Comparison of ENCODE assay signal across 13 cellular contexts in genomic region chr16:49700222-49700927, GRCh38.
DNase-seq lines count a peak whose midpoint lies in the region; ATAC-seq, FAIRE-seq and TF ChIP-seq lines count a peak whose summit lies in the region.
"Had no signal": no experiment of that assay in that cellular context is flagged by ENCODE, and none has a peak within 500 bp of the region (broad histone marks: within the 10 kb centered on the region; RNA-seq: fewer than 3 reads in every experiment).

No MANE protein-coding gene starts in this region.

- TF ChIP-seq CTCF in HEK293 (tag by site-specific recombination; IDR thresholded peaks at IDR 0.05) (no peak), K562 (IDR thresholded peaks at IDR 0.05 in 2 of 3, conservative IDR thresholded peaks at IDR 0.05 in 1 of 3; ENCODE audit: insufficient read depth in 2 of 3, low read depth in 1 of 3, low read length in 3 of 3) (no peak), smooth muscle cell (IDR thresholded peaks at IDR 0.05; ENCODE audit: borderline replicate concordance, insufficient read depth, poor library complexity, severe bottlenecking) (no peak), GM13976 (IDR thresholded peaks at IDR 0.05; ENCODE audit: borderline replicate concordance, control extremely low read depth, extremely low read depth, insufficient read depth, missing control alignments) (no peak)

- H3K4me1 ChIP-seq in HEK293 (ENCODE audit: control insufficient read depth, insufficient read depth, low read length) (peaks cover 28% of the 10 kb centered on the region), K562 (replicated peaks in 1 of 2; ENCODE audit: control insufficient read depth in 2 of 2, insufficient read depth in 2 of 2, low read length in 2 of 2) (peaks cover 0 to 6% of the 10 kb centered on the region in 2 experiments; a peak in 2 of 5 replicates), iPS DF 6.9 (ENCODE audit: control insufficient read depth, insufficient read depth, low read length) (peaks cover 28% of the 10 kb centered on the region), smooth muscle cell (ENCODE audit: low read depth) (peaks cover 76% of the 10 kb centered on the region)

- no peak for TF ChIP-seq EP300 in K562 (IDR thresholded peaks at IDR 0.05; ENCODE audit: low read length)

- H3K36me3 ChIP-seq in HEK293 (ENCODE audit: control insufficient read depth in 2 of 2, insufficient read depth in 1 of 2, low read length in 2 of 2): no peaks in the 10 kb centered on the region
- H3K36me3 ChIP-seq in K562 (ENCODE audit: control insufficient read depth, insufficient read depth, low read length): no peaks in the 10 kb centered on the region
- no peaks in the 10 kb centered on the region for H3K36me3 ChIP-seq in iPS DF 6.9 (ENCODE audit: control insufficient read depth, insufficient read depth, low read length)
- no peaks in the 10 kb centered on the region for H3K36me3 ChIP-seq in smooth muscle cell (ENCODE audit: low read depth)
- H3K36me3 ChIP-seq: neutrophil had no signal

- ATAC-seq in K562: no peak

- CTCF ChIA-PET in HEK293 (lab: Yijun Ruan, JAX): interaction anchor here (0.6 to 0.8 kb wide), 3 partner anchors 11 to 185 kb away, joined by 3 to 4 read pairs (median 3); no protein-coding TSS in a partner anchor
- CTCF ChIA-PET in K562 (lab: Yijun Ruan, JAX; ENCODE audit: low intra/inter-chr PET ratio): no interaction called here

- intact Hi-C loops in K562 (cut with micrococcal nuclease): no loop called here

- peaks cover 17% of the 10 kb centered on the region for H3F3A ChIP-seq in smooth muscle cell (ENCODE audit: low read depth)

- H3K27ac ChIP-seq in HEK293 (ENCODE audit: extremely low read depth, low read depth, low read length) (peak overlapping the region; percentile 42; the same call in 1 of the 2 replicates), K562 (ENCODE audit: extremely low read depth, low read depth, low read length) (no peak overlapping the region), iPS DF 6.9 (ENCODE audit: low read length) (peak overlapping the region; percentile 13), smooth muscle cell (ENCODE audit: low read depth) (no peak overlapping the region)
- H3K27ac ChIP-seq: neutrophil had no signal

- no peak for TF ChIP-seq POLR2A in K562 (conservative IDR thresholded peaks at IDR 0.05)

- H4K20me1 ChIP-seq in K562 (replicated peaks; ENCODE audit: control insufficient read depth, insufficient read depth, low read length): peaks cover 4% of the 10 kb centered on the region; the same call in 1 of the 2 replicates
- no peaks in the 10 kb centered on the region for H4K20me1 ChIP-seq in smooth muscle cell (ENCODE audit: low read depth)

- H3K79me2 ChIP-seq in K562 (ENCODE audit: control insufficient read depth, insufficient read depth, low read length): no peaks in the 10 kb centered on the region
- H3K79me2 ChIP-seq in smooth muscle cell (ENCODE audit: low read depth): no peaks in the 10 kb centered on the region

- no TSS peak for BruUV-seq in K562 (replicated peaks; lab: Mats Ljungman, UMichigan)

- H3K27me3 ChIP-seq in K562 (ENCODE audit: control insufficient read depth in 2 of 2, insufficient read depth in 2 of 2, low read length in 2 of 2): peaks cover 29 to 44% of the 10 kb centered on the region in 2 experiments; a peak in 3 of 5 replicates
- no peaks in the 10 kb centered on the region for H3K27me3 ChIP-seq in iPS DF 6.9 (ENCODE audit: control insufficient read depth, insufficient read depth, low read length)
- H3K27me3 ChIP-seq in smooth muscle cell (ENCODE audit: low read depth): no peaks in the 10 kb centered on the region

- no peak overlapping the region for H3K4me2 ChIP-seq in K562 (ENCODE audit: insufficient read depth, low read length)
- peak overlapping the region; percentile 83 for H3K4me2 ChIP-seq in smooth muscle cell

- in situ Hi-C loops in K562 (cut with MboI) (no loop called here), GM13976 (cut with MboI; ENCODE audit: low sequenced_read_pairs, unreplicated experiment) (no loop called here)

- POLR2A ChIA-PET in HEK293 (lab: Yijun Ruan, JAX): no interaction called here
- POLR2A ChIA-PET in K562 (lab: Yijun Ruan, JAX): no interaction called here

- 2% methylated on average over 8 of the region's 10 CpGs for WGBS in K562 (ENCODE audit: insufficient coverage, low coverage, missing lambda C conversion rate)
- WGBS in iPS DF 6.9 (ENCODE audit: insufficient coverage, insufficient read length): no CpG with 5 or more reads among the region's 10 CpGs
- 52% methylated on average over 10 of the region's 10 CpGs for WGBS in smooth muscle cell (ENCODE audit: low lambda C conversion rate)

- H2AFZ ChIP-seq in K562 (ENCODE audit: low read depth, low read length) (no peak overlapping the region), smooth muscle cell (ENCODE audit: low read depth) (no peak overlapping the region)

- H3K4me3 ChIP-seq in HEK293 (ENCODE audit: low read depth, low read length): no peak overlapping the region
- H3K4me3 ChIP-seq in K562: no peak overlapping the region
- no peak overlapping the region for H3K4me3 ChIP-seq in iPS DF 6.9 (ENCODE audit: low read length)
- no peak overlapping the region for H3K4me3 ChIP-seq in smooth muscle cell

- H3K9me3 ChIP-seq in HEK293 (ENCODE audit: control insufficient read depth, insufficient read depth, low read depth, low read length): no peaks in the 10 kb centered on the region
- H3K9me3 ChIP-seq in K562 (replicated peaks; ENCODE audit: control insufficient read depth, insufficient read depth, low read depth, low read length): no peaks in the 10 kb centered on the region
- no peaks in the 10 kb centered on the region for H3K9me3 ChIP-seq in iPS DF 6.9 (ENCODE audit: control insufficient read depth, insufficient read depth, low read length)
- no peaks in the 10 kb centered on the region for H3K9me3 ChIP-seq in smooth muscle cell (replicated peaks; ENCODE audit: low read depth)
- H3K9me3 ChIP-seq: neutrophil had no signal

- no peak for TF ChIP-seq RAD21 in K562 (CRISPR knock-in tag; conservative IDR thresholded peaks at IDR 0.05 in 1 of 2, IDR thresholded peaks at IDR 0.05 in 1 of 2)

- DNase-seq in K562 (ENCODE audit: extremely low read depth in 1 of 4, low spot score in 3 of 4) (no peak), iPS DF 6.9 (ENCODE audit: low read depth, low spot score) (no peak), smooth muscle cell (lab: John Stamatoyannopoulos, UW; ENCODE audit: unreplicated experiment) (no peak), NCI-H510A treated with DMSO at 0.1 percent for 48 hours (lab: John Stamatoyannopoulos, UW) (no peak), GF-D8 (lab: John Stamatoyannopoulos, UW) (no peak), GM13976 (ENCODE audit: low spot score) (no peak), T-helper 9 cell (no peak)
- DNase-seq: activated naive CD8-positive, alpha-beta T cell treated with anti-CD3 and anti-CD28 coated beads, Interleukin-2, amount 10 ng/mL, durations not matched to agents 7 days and 5 days; CD8-positive, alpha-beta memory T cell; foreskin melanocyte had no signal

- H3K9me1 ChIP-seq in K562 (ENCODE audit: control insufficient read depth, insufficient read depth, low read length): no peaks in the 10 kb centered on the region

- H3K9ac ChIP-seq in K562 (ENCODE audit: insufficient read depth in 1 of 2, low read depth in 2 of 2, low read length in 2 of 2) (no peak overlapping the region), smooth muscle cell (ENCODE audit: low read depth) (no peak overlapping the region)

- no peak for FAIRE-seq in K562 (lab: Jason Lieb, UNC)
- FAIRE-seq: GM12892 had no signal

TF ChIP-seq in HEK293, 187 proteins besides CTCF, POLR2A, EP300 and RAD21 (continues in another document):
- no peak for TF ChIP-seq ZNF776 (tag by site-specific recombination; IDR thresholded peaks at IDR 0.05; ENCODE audit: borderline replicate concordance)
- peak; percentile 86 for TF ChIP-seq GLIS1 (tag by site-specific recombination; IDR thresholded peaks at IDR 0.05)
- TF ChIP-seq SP7 (tag by site-specific recombination; IDR thresholded peaks at IDR 0.05): no peak
- TF ChIP-seq ZNF571 (tag by site-specific recombination; IDR thresholded peaks at IDR 0.05): no peak
- no peak for TF ChIP-seq SCRT1 (tag by site-specific recombination; IDR thresholded peaks at IDR 0.05; ENCODE audit: borderline replicate concordance)
- no peak for TF ChIP-seq KLF10 (tag by site-specific recombination; IDR thresholded peaks at IDR 0.05)
- TF ChIP-seq ZNF626 (tag by site-specific recombination; IDR thresholded peaks at IDR 0.05): no peak
- TF ChIP-seq ZNF433 (tag by site-specific recombination; IDR thresholded peaks at IDR 0.05; ENCODE audit: low read depth): no peak

TF ChIP-seq in K562, 482 proteins besides CTCF, POLR2A, EP300 and RAD21:
- TF ChIP-seq KDM2B (CRISPR knock-in tag; IDR thresholded peaks at IDR 0.05) (no peak), ZNF316 (IDR thresholded peaks at IDR 0.05) (peak; percentile 32; the same call in 1 of the 2 replicates), TARDBP (IDR thresholded peaks at IDR 0.05) (no peak), ZNF263 (CRISPR knock-in tag; IDR thresholded peaks at IDR 0.05; ENCODE audit: borderline replicate concordance) (peak; percentile 82; the same call in 1 of the 2 replicates)

Comparison
In these comparisons a context has a peak if more than half of its experiments do, and no peak if none do; other contexts are left out.
1. H3K27ac ChIP-seq: peak in HEK293 (single experiment) and iPS DF 6.9 (single experiment); none in K562 (single experiment) and smooth muscle cell (single experiment).
2. Of the 44 proteins assayed by ChIP-seq in both K562 and HEK293: peak only in K562: none; only in HEK293: PATZ1, PRDM10, SP2, ZBTB17 and ZNF398; in both: none; in neither: 39.